In the genomic region with DNA sequence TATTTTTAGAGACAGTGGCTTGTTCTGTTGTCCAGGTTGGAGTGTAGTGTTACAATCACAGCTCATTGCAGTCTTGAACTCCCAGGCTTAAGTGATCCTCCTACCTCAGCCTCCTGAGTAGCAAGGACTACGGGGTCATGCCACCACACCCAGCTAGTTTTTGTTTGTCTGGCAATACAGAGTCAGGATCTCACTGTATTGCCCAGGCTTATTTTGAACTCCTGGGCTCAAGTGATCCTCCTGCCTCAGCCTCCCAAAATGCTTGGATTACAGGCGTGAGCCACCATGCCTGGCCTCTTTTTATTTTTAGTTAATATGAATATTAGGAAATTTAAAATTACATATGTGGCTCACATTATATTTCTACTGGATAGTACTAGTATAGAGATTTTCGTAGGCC, we compare ENCODE assay signal across 25 cellular contexts.
"Had no signal": no experiment of that assay in that cellular context is flagged by ENCODE, and none has a peak within 500 bp of the region (broad histone marks: within the 10 kb centered on the region; RNA-seq: fewer than 3 reads in every experiment).

No MANE protein-coding gene starts in this region.

- H3K4me3 ChIP-seq: Peyer's patch had no signal

- H3K27ac Mint-ChIP-seq: activated CD4-positive, alpha-beta memory T cell treated with anti-CD3 and anti-CD28 coated beads for 36 hours; activated CD4-positive, alpha-beta T cell treated with anti-CD3 and anti-CD28 coated beads, Interleukin-2, amount 10 ng/mL, durations not matched to agents 7 days and 5 days; activated T-helper 1 cell treated with anti-CD3 and anti-CD28 coated beads, Interleukin-12 subunit alpha, Interleukin-12 subunit beta, Interleukin-2, Interleukin-4 antibody, amounts not matched to agents 30 ng/mL and 10 ng/mL and 1 ng/mL, durations not matched to agents 14 hours and 24 hours and 36 hours; T-helper 17 cell had no signal

- DNase-seq: activated CD4-positive, alpha-beta memory T cell treated with anti-CD3 and anti-CD28 coated beads for 36 hours; activated CD4-positive, alpha-beta T cell treated with anti-CD3 and anti-CD28 coated beads, Interleukin-2, amount 10 ng/mL, durations not matched to agents 7 days and 5 days; activated CD4-positive, CD25-positive, alpha-beta regulatory T cell; activated CD8-positive, alpha-beta memory T cell treated with anti-CD3 and anti-CD28 coated beads, Interleukin-2, amount 50 U/mL, for 4 hours; activated effector memory CD4-positive, alpha-beta T cell treated with anti-CD3 and anti-CD28 coated beads, Interleukin-2, amount 50 U/mL, for 16 hours; activated naive CD4-positive, alpha-beta T cell treated with Interleukin-2 at 50 U/mL for 16 hours; brain microvascular endothelial cell; caudate nucleus; KG1; NCI-H1092; NCI-H1417; NCI-H1694; NCI-H2029; NCI-H2107; NCI-H2171 treated with DMSO at 0.1 percent for 48 hours; NCI-H345; NCI-H510A; NCI-H526 treated with DMSO at 0.1 percent for 48 hours; NCI-H82; Peyer's patch; SHP77 treated with DMSO at 0.1 percent for 48 hours; T-helper 17 cell; T-helper 9 cell had no signal

- H3K27me3 Mint-ChIP-seq: activated CD4-positive, alpha-beta memory T cell treated with anti-CD3 and anti-CD28 coated beads for 36 hours; activated CD4-positive, alpha-beta T cell treated with anti-CD3 and anti-CD28 coated beads, Interleukin-2, amount 10 ng/mL, durations not matched to agents 7 days and 5 days; activated naive CD8-positive, alpha-beta T cell; T-helper 17 cell had no signal

- H3K9me3 ChIP-seq: Peyer's patch had no signal

- ATAC-seq: T-helper 17 cell had no signal

- H3K4me3 Mint-ChIP-seq: activated CD4-positive, alpha-beta memory T cell treated with anti-CD3 and anti-CD28 coated beads for 36 hours; activated CD4-positive, alpha-beta T cell treated with anti-CD3 and anti-CD28 coated beads, Interleukin-2, amount 10 ng/mL, durations not matched to agents 7 days and 5 days; activated T-helper 1 cell treated with anti-CD3 and anti-CD28 coated beads, Interleukin-12 subunit alpha, Interleukin-12 subunit beta, Interleukin-2, Interleukin-4 antibody, amounts not matched to agents 30 ng/mL and 10 ng/mL and 1 ng/mL, durations not matched to agents 14 hours and 24 hours and 36 hours; T-helper 17 cell had no signal

- H3K27me3 ChIP-seq: brain microvascular endothelial cell, Peyer's patch had no signal

- H3K27ac ChIP-seq: brain microvascular endothelial cell, Peyer's patch had no signal
